ENCODE assay signal across 1 cellular context in genomic region chr2:87852425-87852824, GRCh38. TPM values are rescaled to one million over a fixed set of nuclear protein-coding genes. Genes with fewer than 3 reads are reported as not detected.
"Had no signal": no experiment of that assay in that cellular context is flagged by ENCODE, and none has a peak within 500 bp of the region (broad histone marks: within the 10 kb centered on the region; RNA-seq: fewer than 3 reads in every experiment).

No MANE protein-coding gene starts in this region.

RNA-seq across cellular contexts. Expression of gene RGPD2, which starts 26.8 kb away (rescaled TPM):
- total RNA-seq: NCI-H460 had no signal
